ENCODE assay signal across 11 cellular contexts in genomic region chrX:3143043-3143799, GRCh38.
DNase-seq lines count a peak whose midpoint lies in the region; ATAC-seq and TF ChIP-seq lines count a peak whose summit lies in the region.
"Had no signal": no experiment of that assay in that cellular context is flagged by ENCODE, and none has a peak within 500 bp of the region (broad histone marks: within the 10 kb centered on the region; RNA-seq: fewer than 3 reads in every experiment).

No MANE protein-coding gene starts in this region.

- H3K27ac Mint-ChIP-seq in natural killer cell, result peak overlapping the region; percentile 77 to 87

- H3K9me3 Mint-ChIP-seq in natural killer cell, result peaks cover 24 to 28% of the 10 kb centered on the region in 2 donors

- peaks cover 35% of the 10 kb centered on the region for H3K36me3 Mint-ChIP-seq in natural killer cell
- H3K36me3 Mint-ChIP-seq: IgD-negative memory B cell had no signal

- intact Hi-C loops in natural killer cell (cut with micrococcal nuclease), result no loop called here

- peaks cover 13 to 23% of the 10 kb centered on the region in 2 donors for H3K27me3 Mint-ChIP-seq in natural killer cell (ENCODE audit: low read depth in 2 of 2)
- H3K27me3 Mint-ChIP-seq: dendritic cell treated with granulocyte-macrophage colony-stimulating factor and Interleukin-4, amounts not matched to agents 40 ng/mL and 50 ng/mL, for 4 days; IgD-negative memory B cell had no signal

- TF ChIP-seq CTCF in natural killer cell (IDR thresholded peaks at IDR 0.05), result no peak

- peak overlapping the region; percentile 77 for H3K4me3 Mint-ChIP-seq in natural killer cell
- H3K4me3 Mint-ChIP-seq: dendritic cell treated with granulocyte-macrophage colony-stimulating factor and Interleukin-4, amounts not matched to agents 40 ng/mL and 50 ng/mL, for 4 days had no signal

- peaks cover 20 to 28% of the 10 kb centered on the region in 2 donors for H3K4me1 Mint-ChIP-seq in natural killer cell

- ATAC-seq in HG02885 (IDR thresholded peaks at IDR 0.05; ENCODE audit: poor library complexity, unreplicated experiment) (peak; percentile 61), natural killer cell (peak in 1 of 3 donors; percentile 44), HG03342 (IDR thresholded peaks at IDR 0.05; ENCODE audit: unreplicated experiment) (no peak)

- DNase-seq in NCI-H82 (lab: John Stamatoyannopoulos, UW), result peak; percentile 1
- no peak for DNase-seq in NCI-H82 treated with DMSO at 0.1 percent for 48 hours (lab: John Stamatoyannopoulos, UW; ENCODE audit: unreplicated experiment)
- peak; percentile 1 for DNase-seq in SK-N-DZ (ENCODE audit: low spot score)
- DNase-seq in natural killer cell, result no peak
- no peak for DNase-seq in NCI-H1694 treated with DMSO at 0.1 percent for 48 hours (lab: John Stamatoyannopoulos, UW)
- DNase-seq in RPMI8226, result no peak
- DNase-seq: lower lobe of right lung had no signal

Comparison
In these comparisons a context has a peak if more than half of its experiments do, and no peak if none do; other contexts are left out.
1. DNase-seq: peak in NCI-H82 (single experiment) and SK-N-DZ (single experiment); none in NCI-H82 treated with DMSO at 0.1 percent for 48 hours (single experiment), natural killer cell (single experiment), NCI-H1694 treated with DMSO at 0.1 percent for 48 hours (single experiment) and RPMI8226 (single experiment).